In genomic region chr2:238130111-238130695, GRCh38 we compare ENCODE assay signal across 1 cellular context.
TF ChIP-seq lines count a peak whose summit lies in the region.

No MANE protein-coding gene starts in this region.

TF ChIP-seq in HepG2, 621 proteins besides CTCF, POLR2A, EP300 and RAD21:
- TF ChIP-seq ZNF512 (CRISPR knock-in tag; IDR thresholded peaks at IDR 0.05) (no peak), MEIS1 (CRISPR knock-in tag; IDR thresholded peaks at IDR 0.05; ENCODE audit: borderline replicate concordance) (no peak), ZBTB25 (CRISPR knock-in tag; IDR thresholded peaks at IDR 0.05) (no peak), PLRG1 (conservative IDR thresholded peaks at IDR 0.05) (no peak), GATAD1 (CRISPR knock-in tag; IDR thresholded peaks at IDR 0.05) (no peak)
TF ChIP-seq in HepG2: peak in this region for 0.
